In genomic region chr6:166720859-166721258, GRCh38 we compare ENCODE assay signal across 16 cellular contexts.
DNase-seq lines count a peak whose midpoint lies in the region; ATAC-seq, FAIRE-seq and TF ChIP-seq lines count a peak whose summit lies in the region.
"Had no signal": no experiment of that assay in that cellular context is flagged by ENCODE, and none has a peak within 500 bp of the region (broad histone marks: within the 10 kb centered on the region; RNA-seq: fewer than 3 reads in every experiment).

No MANE protein-coding gene starts in this region.

- no peak overlapping the region for H4K8ac ChIP-seq in mesendoderm (ENCODE audit: low read depth, low read length)

- in situ Hi-C loops in KBM-7 (cut with MboI; ENCODE audit: low pct_unique_long_range_greater_than_20kb, low sequenced_read_pairs) = no loop called here

- no peak overlapping the region for H3K56ac ChIP-seq in mesendoderm (ENCODE audit: low read length)

- no peaks in the 10 kb centered on the region for H3K27me3 ChIP-seq in PC-3 (ENCODE audit: low read length)
- no peaks in the 10 kb centered on the region for H3K27me3 ChIP-seq in mesendoderm (ENCODE audit: insufficient read depth, low read length, poor library complexity)
- H3K27me3 ChIP-seq: BLaER1 treated with 17β-estradiol and CSF1 and Interleukin-3, amounts not matched to agents 10 nM and 100 nM had no signal

- CTCF ChIA-PET in PC-3 (lab: Charles Lee) (no interaction called here), Calu3 (lab: Charles Lee) (no interaction called here)

- H3K79me2 ChIP-seq in PC-3 (ENCODE audit: low read length) (no peaks in the 10 kb centered on the region), mesendoderm (ENCODE audit: control insufficient read depth, insufficient read depth, low read length) (no peaks in the 10 kb centered on the region)

- DNase-seq in PC-3 (peak; percentile 49), coronary artery (ENCODE audit: low spot score) (peak; percentile 1), kidney glomerular epithelial cell (lab: John Stamatoyannopoulos, UW) (peak; percentile 15), mesendoderm (peak; percentile 44), KBM-7 (no peak), GM19239 (ENCODE audit: insufficient read length, low spot score) (no peak), Calu3 (no peak)
- DNase-seq: 8988T; CD4-positive, CD25-positive, alpha-beta regulatory T cell; DMS79; HCEC 1CT; HFFc6 had no signal

- TF ChIP-seq CTCF in PC-3 (conservative IDR thresholded peaks at IDR 0.05; ENCODE audit: low read depth, low read length) = no peak
- no peak for TF ChIP-seq CTCF in coronary artery (IDR thresholded peaks at IDR 0.05)
- no peak for TF ChIP-seq CTCF in Calu3 (IDR thresholded peaks at IDR 0.05; ENCODE audit: unreplicated experiment)

- peaks cover 32% of the 10 kb centered on the region for H3K27me3 Mint-ChIP-seq in Calu3 (ENCODE audit: unreplicated experiment)

- H3K4me3 ChIP-seq in PC-3 (ENCODE audit: low read length) (no peak overlapping the region), coronary artery (no peak overlapping the region), mesendoderm (ENCODE audit: low read length) (no peak overlapping the region)
- H3K4me3 ChIP-seq: BLaER1 treated with 17β-estradiol and CSF1 and Interleukin-3, amounts not matched to agents 10 nM and 100 nM had no signal

- H3K23ac ChIP-seq in mesendoderm (ENCODE audit: low read length) = no peak overlapping the region

- H3K79me1 ChIP-seq in mesendoderm (ENCODE audit: low read length) = no peaks in the 10 kb centered on the region

- H3K27ac ChIP-seq in PC-3 (ENCODE audit: low read length) (peak overlapping the region; percentile 50; the same call in 1 of the 2 replicates), coronary artery (no peak overlapping the region), mesendoderm (ENCODE audit: low read depth, low read length) (no peak overlapping the region)
- H3K27ac ChIP-seq: BLaER1 treated with 17β-estradiol and CSF1 and Interleukin-3, amounts not matched to agents 10 nM and 100 nM had no signal

- no peak overlapping the region for H3K27ac Mint-ChIP-seq in Calu3 (ENCODE audit: unreplicated experiment)
- H3K27ac Mint-ChIP-seq: CD4-positive, CD25-positive, alpha-beta regulatory T cell; HFFc6 had no signal

- no peak overlapping the region for H3K18ac ChIP-seq in mesendoderm (ENCODE audit: low read length)

- WGBS in mesendoderm (ENCODE audit: extremely low coverage, insufficient coverage, low lambda C conversion rate) = no CpG with 5 or more reads among the region's 7 CpGs

- H3K4ac ChIP-seq in mesendoderm (ENCODE audit: low read depth, low read length) = no peak overlapping the region

- no peaks in the 10 kb centered on the region for H3K9me3 ChIP-seq in PC-3 (ENCODE audit: low read length)
- H3K9me3 ChIP-seq: BLaER1 treated with 17β-estradiol and CSF1 and Interleukin-3, amounts not matched to agents 10 nM and 100 nM had no signal

- H3K9me2 ChIP-seq in PC-3 (replicated peaks; ENCODE audit: low read length) = no peaks in the 10 kb centered on the region

- intact Hi-C loops in PC-3 (cut with micrococcal nuclease) (loop anchor here (1.0 to 10.0 kb wide), 3 partner anchors 14 to 166 kb away; partner anchors contain the start of gene RPS6KA2), Calu3 (cut with micrococcal nuclease; ENCODE audit: unreplicated experiment) (no loop called here)

- BruUV-seq in PC-3 (replicated peaks; lab: Mats Ljungman, UMichigan) (no TSS peak), Calu3 (replicated peaks; lab: Mats Ljungman, UMichigan) (no TSS peak)

- H2BK120ac ChIP-seq in mesendoderm (ENCODE audit: low read depth, low read length) = no peak overlapping the region

- H3K9me3 Mint-ChIP-seq in Calu3 (ENCODE audit: low read depth, unreplicated experiment) = no peaks in the 10 kb centered on the region
- H3K9me3 Mint-ChIP-seq: HFFc6 had no signal

- no peak overlapping the region for H2BK15ac ChIP-seq in mesendoderm (replicated peaks; ENCODE audit: low read depth)

- H2AFZ ChIP-seq in PC-3 (ENCODE audit: low read length) = 0 out of 2 replicates have a peak overlapping the region, but pooled peaks have one; percentile 57

- H4K20me1 ChIP-seq in PC-3 (ENCODE audit: low read length) = no peaks in the 10 kb centered on the region

- H3K9ac ChIP-seq in PC-3 (ENCODE audit: low read length) = no peak overlapping the region
- no peak overlapping the region for H3K9ac ChIP-seq in mesendoderm (ENCODE audit: low read length)
- H3K9ac ChIP-seq: BLaER1 treated with 17β-estradiol and CSF1 and Interleukin-3, amounts not matched to agents 10 nM and 100 nM had no signal

- ATAC-seq in PC-3 = peak; percentile 21
- no peak for ATAC-seq in HG03432 (IDR thresholded peaks at IDR 0.05; ENCODE audit: unreplicated experiment)

- POLR2A ChIA-PET in PC-3 (lab: Charles Lee; ENCODE audit: unreplicated experiment) = no interaction called here

- H3K36me3 ChIP-seq in PC-3 (ENCODE audit: low read depth, low read length) = no peaks in the 10 kb centered on the region
- H3K36me3 ChIP-seq in mesendoderm (ENCODE audit: control insufficient read depth, insufficient read depth, low read length) = no peaks in the 10 kb centered on the region
- H3K36me3 ChIP-seq: BLaER1 treated with 17β-estradiol and CSF1 and Interleukin-3, amounts not matched to agents 10 nM and 100 nM had no signal

- H3K4me1 Mint-ChIP-seq in Calu3 (ENCODE audit: low read depth, unreplicated experiment) = peaks cover 8% of the 10 kb centered on the region
- H3K4me1 Mint-ChIP-seq: CD4-positive, CD25-positive, alpha-beta regulatory T cell had no signal

- H2AK5ac ChIP-seq in mesendoderm (ENCODE audit: low read length) = no peak overlapping the region

- H3K4me2 ChIP-seq in PC-3 (ENCODE audit: low read length) (peak overlapping the region; percentile 69), mesendoderm (ENCODE audit: low read length) (no peak overlapping the region)
- H3K4me2 ChIP-seq: BLaER1 treated with 17β-estradiol and CSF1 and Interleukin-3, amounts not matched to agents 10 nM and 100 nM had no signal

- H4K5ac ChIP-seq in mesendoderm (ENCODE audit: low read length) = no peak overlapping the region

- H3K36me3 Mint-ChIP-seq in Calu3 (ENCODE audit: insufficient read depth, unreplicated experiment) = no peaks in the 10 kb centered on the region
- H3K36me3 Mint-ChIP-seq: CD4-positive, CD25-positive, alpha-beta regulatory T cell had no signal

- H3K4me1 ChIP-seq in PC-3 (ENCODE audit: insufficient read depth, low read length) (peaks cover 43% of the 10 kb centered on the region), mesendoderm (ENCODE audit: control insufficient read depth, low read depth, low read length) (no peaks in the 10 kb centered on the region)

- H3F3A ChIP-seq in PC-3 (ENCODE audit: low read length, unreplicated experiment) = no peaks in the 10 kb centered on the region

- H2BK5ac ChIP-seq in mesendoderm (ENCODE audit: low read length) = no peak overlapping the region

- no peak overlapping the region for H3K4me3 Mint-ChIP-seq in Calu3 (ENCODE audit: low read depth, unreplicated experiment)
- H3K4me3 Mint-ChIP-seq: CD4-positive, CD25-positive, alpha-beta regulatory T cell; HFFc6 had no signal

- FAIRE-seq in GM19239 (lab: Jason Lieb, UNC) = no peak
- FAIRE-seq: GM12892, H1 had no signal

Comparison
In these comparisons a context has a peak if more than half of its experiments do, and no peak if none do; other contexts are left out.
1. DNase-seq: peak in PC-3 (single experiment), coronary artery (single experiment), kidney glomerular epithelial cell (single experiment) and mesendoderm (single experiment); none in KBM-7 (single experiment), GM19239 (single experiment) and Calu3 (single experiment).